ENCODE assay signal across 7 cellular contexts in genomic region chr19:9820043-9820442, GRCh38. TPM values are rescaled to one million over a fixed set of nuclear protein-coding genes. Genes with fewer than 3 reads are reported as not detected.
DNase-seq lines count a peak whose midpoint lies in the region; ATAC-seq and TF ChIP-seq lines count a peak whose summit lies in the region.
"Not testable (repeated sequence)": the region's sequence is repeated elsewhere in the genome, so short reads cannot be mapped to it uniquely, and the experiment has no call there.

No MANE protein-coding gene starts in this region.

- not testable (repeated sequence) for H4K20me1 ChIP-seq in GM23338 (replicated peaks; ENCODE audit: insufficient read depth); PC-3 (ENCODE audit: low read length); mammary epithelial cell (ENCODE audit: insufficient read depth, low read length)

- H3K4me1 ChIP-seq in GM23338 (ENCODE audit: insufficient read depth) = peaks cover 12% of the 10 kb centered on the region
- H3K4me1 ChIP-seq in PC-3 (ENCODE audit: insufficient read depth, low read length) = peaks cover 13% of the 10 kb centered on the region
- not testable (repeated sequence) for H3K4me1 ChIP-seq in mammary epithelial cell (ENCODE audit: insufficient read depth, low read length); mucosa of rectum (ENCODE audit: control insufficient read depth in 2 of 2, insufficient read depth in 2 of 2, low read length in 2 of 2)
- H3K4me1 ChIP-seq in skeletal muscle satellite cell (ENCODE audit: control insufficient read depth, insufficient read depth, low read length) = peaks cover 19% of the 10 kb centered on the region

- H3K4me1 Mint-ChIP-seq in GM23338 = peaks cover 14% of the 10 kb centered on the region
- peaks cover 29% of the 10 kb centered on the region for H3K4me1 Mint-ChIP-seq in activated CD8-positive, alpha-beta memory T cell treated with anti-CD3 and anti-CD28 coated beads, Interleukin-2, amount 10 ng/mL, durations not matched to agents 7 days and 5 days
- not testable (repeated sequence) for H3K4me1 Mint-ChIP-seq in glutamatergic neuron (ENCODE audit: low read depth, unreplicated experiment)

- WGBS in mammary epithelial cell (ENCODE audit: low coverage, missing lambda C conversion rate) = 87% methylated on average over 7 of the region's 8 CpGs

- intact Hi-C loops in PC-3 (cut with micrococcal nuclease); mammary epithelial cell (cut with micrococcal nuclease): not testable (repeated sequence)

- H3K27ac ChIP-seq in GM23338 (ENCODE audit: low read depth) (peak overlapping the region; percentile 88; the same call in 1 of the 2 replicates), PC-3 (ENCODE audit: low read length) (peak overlapping the region; percentile 42), mammary epithelial cell (ENCODE audit: insufficient read depth, low read depth, low read length) (peak overlapping the region; percentile 25), mucosa of rectum (ENCODE audit: low read depth in 2 of 2, low read length in 2 of 2) (peak overlapping the region; percentile 98 to 100)

- H3K4me3 Mint-ChIP-seq in GM23338 (peak overlapping the region; percentile 90), glutamatergic neuron (ENCODE audit: unreplicated experiment) (peak overlapping the region; percentile 91)
- H3K4me3 Mint-ChIP-seq in activated CD8-positive, alpha-beta memory T cell treated with anti-CD3 and anti-CD28 coated beads, Interleukin-2, amount 10 ng/mL, durations not matched to agents 7 days and 5 days = peak overlapping the region; percentile 86

- POLR2A ChIA-PET in PC-3 (lab: Charles Lee; ENCODE audit: unreplicated experiment) = not testable (repeated sequence)

- not testable (repeated sequence) for H3K27ac Mint-ChIP-seq in GM23338
- H3K27ac Mint-ChIP-seq in activated CD8-positive, alpha-beta memory T cell treated with anti-CD3 and anti-CD28 coated beads, Interleukin-2, amount 10 ng/mL, durations not matched to agents 7 days and 5 days = peak overlapping the region; percentile 92
- H3K27ac Mint-ChIP-seq in glutamatergic neuron (ENCODE audit: unreplicated experiment) = peak overlapping the region; percentile 76

- TF ChIP-seq CTCF in GM23338 (conservative IDR thresholded peaks at IDR 0.05; ENCODE audit: low read depth in 2 of 2); PC-3 (conservative IDR thresholded peaks at IDR 0.05; ENCODE audit: low read depth, low read length); mammary epithelial cell (conservative IDR thresholded peaks at IDR 0.05 in 1 of 2, IDR thresholded peaks at IDR 0.05 in 1 of 2; ENCODE audit: extremely low read depth in 1 of 2, insufficient read depth in 1 of 2, low read depth in 1 of 2, low read length in 2 of 2); glutamatergic neuron (IDR thresholded peaks at IDR 0.05; ENCODE audit: partially characterized antibody, unreplicated experiment): not testable (repeated sequence)

- dilution Hi-C loops in mammary epithelial cell (cut with HindIII; ENCODE audit: low sequenced_read_pairs) = not testable (repeated sequence)

- H3K27me3 Mint-ChIP-seq in GM23338 (ENCODE audit: insufficient read depth, low read depth, poor library complexity); activated CD8-positive, alpha-beta memory T cell treated with anti-CD3 and anti-CD28 coated beads, Interleukin-2, amount 10 ng/mL, durations not matched to agents 7 days and 5 days; glutamatergic neuron (ENCODE audit: unreplicated experiment): not testable (repeated sequence)

- H3K36me3 ChIP-seq in GM23338 (ENCODE audit: insufficient read depth); PC-3 (ENCODE audit: low read depth, low read length); mammary epithelial cell (ENCODE audit: insufficient read depth, low read length); mucosa of rectum (ENCODE audit: control insufficient read depth in 2 of 2, insufficient read depth in 2 of 2, low read length in 2 of 2); skeletal muscle satellite cell (ENCODE audit: insufficient read depth, low read length): not testable (repeated sequence)

- H3K9ac ChIP-seq in PC-3 (ENCODE audit: low read length); mammary epithelial cell (ENCODE audit: insufficient read depth, low read length); skeletal muscle satellite cell (ENCODE audit: low read depth, low read length): not testable (repeated sequence)
- H3K9ac ChIP-seq in mucosa of rectum (ENCODE audit: low read depth in 1 of 2, low read length in 2 of 2) = peak overlapping the region in 1 of 2 donors; percentile 38

- TSS peak; percentile 50 for BruUV-seq in PC-3 (replicated peaks; lab: Mats Ljungman, UMichigan)
- not testable (repeated sequence) for BruUV-seq in mammary epithelial cell (replicated peaks; lab: Mats Ljungman, UMichigan)

- H3K79me2 ChIP-seq in GM23338 (replicated peaks; ENCODE audit: insufficient read depth) = peaks cover 35% of the 10 kb centered on the region
- peaks cover 30% of the 10 kb centered on the region for H3K79me2 ChIP-seq in PC-3 (ENCODE audit: low read length)
- H3K79me2 ChIP-seq in mammary epithelial cell (ENCODE audit: insufficient read depth, low read length) = peaks cover 45% of the 10 kb centered on the region

- DNase-seq in GM23338 (ENCODE audit: low spot score); PC-3; activated CD8-positive, alpha-beta memory T cell treated with anti-CD3 and anti-CD28 coated beads, Interleukin-2, amount 10 ng/mL, durations not matched to agents 7 days and 5 days; mammary epithelial cell; glutamatergic neuron: not testable (repeated sequence)

- H3K9me3 Mint-ChIP-seq in GM23338 (peaks cover 15% of the 10 kb centered on the region; the same call in 2 of the 3 replicates), glutamatergic neuron (ENCODE audit: unreplicated experiment) (peaks cover 13% of the 10 kb centered on the region)
- H3K9me3 Mint-ChIP-seq in activated CD8-positive, alpha-beta memory T cell treated with anti-CD3 and anti-CD28 coated beads, Interleukin-2, amount 10 ng/mL, durations not matched to agents 7 days and 5 days (ENCODE audit: low read depth) = not testable (repeated sequence)

- ATAC-seq in GM23338; PC-3; activated CD8-positive, alpha-beta memory T cell treated with anti-CD3 and anti-CD28 coated beads, Interleukin-2, amount 10 ng/mL, durations not matched to agents 7 days and 5 days: not testable (repeated sequence)

- H3K36me3 Mint-ChIP-seq in GM23338 (ENCODE audit: low read depth) = peaks cover 21% of the 10 kb centered on the region
- H3K36me3 Mint-ChIP-seq in activated CD8-positive, alpha-beta memory T cell treated with anti-CD3 and anti-CD28 coated beads, Interleukin-2, amount 10 ng/mL, durations not matched to agents 7 days and 5 days = peaks cover 22% of the 10 kb centered on the region
- H3K36me3 Mint-ChIP-seq in glutamatergic neuron (ENCODE audit: unreplicated experiment) = not testable (repeated sequence)

- H3K27me3 ChIP-seq in GM23338 (ENCODE audit: insufficient read depth); PC-3 (ENCODE audit: low read length); mammary epithelial cell (ENCODE audit: insufficient read depth, low read length); mucosa of rectum (ENCODE audit: control insufficient read depth in 2 of 2, insufficient read depth in 2 of 2, low read length in 2 of 2); skeletal muscle satellite cell (ENCODE audit: control insufficient read depth, insufficient read depth, low read length): not testable (repeated sequence)

- CTCF ChIA-PET in PC-3 (lab: Charles Lee); mammary epithelial cell (lab: Charles Lee; ENCODE audit: low non-redundant PET): not testable (repeated sequence)
- CTCF ChIA-PET in activated CD8-positive, alpha-beta memory T cell treated with anti-CD3 and anti-CD28 coated beads, Interleukin-2, amount 10 ng/mL, durations not matched to agents 7 days and 5 days (lab: Charles Lee) = interaction anchor here (1.6 kb wide), 1 partner anchor 194 kb away, joined by 4 read pairs; no protein-coding TSS in a partner anchor

- peak overlapping the region; percentile 45 for H3K4me3 ChIP-seq in GM23338
- peak overlapping the region; percentile 50 for H3K4me3 ChIP-seq in PC-3 (ENCODE audit: low read length)
- not testable (repeated sequence) for H3K4me3 ChIP-seq in mammary epithelial cell (replicated peaks in 1 of 3; ENCODE audit: insufficient read depth in 1 of 3, low read depth in 2 of 3, low read length in 3 of 3)
- peak overlapping the region; percentile 59 to 61 for H3K4me3 ChIP-seq in mucosa of rectum (ENCODE audit: low read length in 2 of 2)
- H3K4me3 ChIP-seq in skeletal muscle satellite cell (ENCODE audit: low read length) = peak overlapping the region; percentile 70

- in situ Hi-C loops in mammary epithelial cell (cut with MboI; ENCODE audit: low sequenced_read_pairs in 2 of 2) = not testable (repeated sequence)

- peaks cover 10% of the 10 kb centered on the region; the same call in 1 of the 2 replicates for H3F3A ChIP-seq in GM23338 (replicated peaks; ENCODE audit: low read depth)
- H3F3A ChIP-seq in PC-3 (ENCODE audit: low read length, unreplicated experiment) = not testable (repeated sequence)

- H3K4me2 ChIP-seq in GM23338 (peak overlapping the region; percentile 69), PC-3 (ENCODE audit: low read length) (peak overlapping the region; percentile 74), mammary epithelial cell (ENCODE audit: insufficient read depth, low read depth, low read length) (peak overlapping the region; percentile 58), skeletal muscle satellite cell (ENCODE audit: low read length) (peak overlapping the region; percentile 83)

- H3K9me3 ChIP-seq in PC-3 (ENCODE audit: low read length); mammary epithelial cell (replicated peaks; ENCODE audit: insufficient read depth, low read length); mucosa of rectum (ENCODE audit: control insufficient read depth in 2 of 2, low read length in 2 of 2); skeletal muscle satellite cell (replicated peaks; ENCODE audit: low read length): not testable (repeated sequence)

- H3K9me2 ChIP-seq in GM23338 (ENCODE audit: insufficient read depth); PC-3 (replicated peaks; ENCODE audit: low read length): not testable (repeated sequence)

- not testable (repeated sequence) for H2AFZ ChIP-seq in GM23338
- peak overlapping the region; percentile 51 for H2AFZ ChIP-seq in PC-3 (ENCODE audit: low read length)
- peak overlapping the region; percentile 37 for H2AFZ ChIP-seq in mammary epithelial cell (ENCODE audit: low read depth, low read length)

RNA-seq across cellular contexts. Expression of gene FBXL12, which starts 1.2 kb away (rescaled TPM):
- 25.4 and 32.8 TPM in 2 replicates for total RNA-seq in GM23338 (2014; rRNA removed; shearing (Covaris generic))
- 23.5 and 24.1 TPM in 2 replicates for polyA plus RNA-seq in GM23338 (2016; fragmentation: Nextera tagmentation; extraction: Ambion mirVana)
- 31.4 and 37.6 TPM in 2 replicates for total RNA-seq in PC-3 (2014; rRNA removed)
- 10 to 100 TPM; 27.3 to 30.8 TPM for total RNA-seq in activated CD8-positive, alpha-beta memory T cell treated with anti-CD3 and anti-CD28 coated beads, Interleukin-2, amount 10 ng/mL, durations not matched to agents 7 days and 5 days
- total RNA-seq in mammary epithelial cell = 10 to 100 TPM; 16.3 to 28.3 TPM
- 17.4 TPM for polyA plus RNA-seq in mammary epithelial cell
- polyA minus RNA-seq in mammary epithelial cell = 16.2 TPM
- total RNA-seq in glutamatergic neuron (ENCODE audit: unreplicated experiment) = 43.0 TPM
- total RNA-seq in skeletal muscle satellite cell (2012; rRNA removed) = 16.8 and 22.3 TPM in 2 replicates

RNA-seq across cellular contexts. Expression of gene UBL5, which starts 7.7 kb away (rescaled TPM):
- 304 and 484 TPM in 2 replicates for total RNA-seq in GM23338 (2014; rRNA removed; shearing (Covaris generic))
- polyA plus RNA-seq in GM23338 (2016; fragmentation: Nextera tagmentation; extraction: Ambion mirVana) = 1,371 and 1,518 TPM in 2 replicates
- total RNA-seq in PC-3 (2014; rRNA removed) = 521 and 599 TPM in 2 replicates
- total RNA-seq in activated CD8-positive, alpha-beta memory T cell treated with anti-CD3 and anti-CD28 coated beads, Interleukin-2, amount 10 ng/mL, durations not matched to agents 7 days and 5 days = 100 to 1,000 TPM; 354 to 362 TPM
- total RNA-seq in mammary epithelial cell = 100 to 1,000 TPM; 125 to 305 TPM
- polyA plus RNA-seq in mammary epithelial cell = 819 TPM
- polyA minus RNA-seq in mammary epithelial cell = 55.2 TPM
- 324 TPM for total RNA-seq in glutamatergic neuron (ENCODE audit: unreplicated experiment)
- 234 and 301 TPM in 2 replicates for total RNA-seq in skeletal muscle satellite cell (2012; rRNA removed)

RNA-seq across cellular contexts. Expression of gene PIN1, which starts 15.1 kb away (rescaled TPM):
- 102 and 127 TPM in 2 replicates for total RNA-seq in GM23338 (2014; rRNA removed; shearing (Covaris generic))
- polyA plus RNA-seq in GM23338 (2016; fragmentation: Nextera tagmentation; extraction: Ambion mirVana) = 112 and 127 TPM in 2 replicates
- 314 and 349 TPM in 2 replicates for total RNA-seq in PC-3 (2014; rRNA removed)
- 100 to 1,000 TPM; 103 to 116 TPM for total RNA-seq in activated CD8-positive, alpha-beta memory T cell treated with anti-CD3 and anti-CD28 coated beads, Interleukin-2, amount 10 ng/mL, durations not matched to agents 7 days and 5 days
- 10 to 100 TPM; 50.3 to 77.4 TPM for total RNA-seq in mammary epithelial cell
- 74.0 TPM for polyA plus RNA-seq in mammary epithelial cell
- 23.3 TPM for polyA minus RNA-seq in mammary epithelial cell
- 110 TPM for total RNA-seq in glutamatergic neuron (ENCODE audit: unreplicated experiment)
- 78.3 and 82.3 TPM in 2 replicates for total RNA-seq in skeletal muscle satellite cell (2012; rRNA removed)

RNA-seq across cellular contexts. Expression of gene ZNF846, which starts 51.5 kb away (rescaled TPM):
- total RNA-seq in GM23338 (2014; rRNA removed; shearing (Covaris generic)) = 4.2 and 14.8 TPM in 2 replicates
- polyA plus RNA-seq in GM23338 (2016; fragmentation: Nextera tagmentation; extraction: Ambion mirVana) (6.0 and 7.6 TPM in 2 replicates), mammary epithelial cell (2.5 TPM)
- total RNA-seq in PC-3 (2014; rRNA removed) (10.9 and 15.7 TPM in 2 replicates), mammary epithelial cell (10 to 100 TPM; 10.1 to 13.0 TPM), glutamatergic neuron (ENCODE audit: unreplicated experiment) (19.0 TPM)
- total RNA-seq in activated CD8-positive, alpha-beta memory T cell treated with anti-CD3 and anti-CD28 coated beads, Interleukin-2, amount 10 ng/mL, durations not matched to agents 7 days and 5 days = 1 to 10 TPM; 6.0 to 9.6 TPM
- polyA minus RNA-seq in mammary epithelial cell = 1.3 TPM
- total RNA-seq in skeletal muscle satellite cell (2012; rRNA removed) = 4.8 and 10.6 TPM in 2 replicates

Comparison
In these comparisons a context has a peak if more than half of its experiments do, and no peak if none do; other contexts are left out.
1. H3K27ac ChIP-seq: peak in every context shown above with its lines; median percentile 99 in mucosa of rectum; 88 in GM23338; 42 in PC-3; 25 in mammary epithelial cell.